38 cellular contexts compared by ENCODE assay signal in the genomic region with DNA sequence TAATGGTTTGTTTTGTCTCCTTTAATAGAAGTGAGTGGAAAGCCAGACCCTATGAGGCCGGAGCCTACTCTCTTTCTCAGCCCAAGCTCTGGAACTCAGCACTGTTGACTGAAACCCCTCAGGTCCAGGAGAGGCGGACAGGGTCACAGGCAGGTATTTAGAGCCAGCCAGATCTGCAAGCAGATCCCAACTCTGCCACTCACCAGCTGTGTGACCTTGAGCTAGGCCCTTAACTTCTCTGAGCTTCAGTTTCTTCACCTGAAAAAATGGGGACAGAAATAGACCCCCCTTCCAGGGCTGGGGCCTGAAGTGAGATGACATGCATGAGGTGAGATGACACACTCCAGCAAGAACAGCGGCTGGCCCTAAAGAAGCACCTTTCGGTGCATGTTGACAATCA. TPM values are rescaled to one million over a fixed set of nuclear protein-coding genes. Genes with fewer than 3 reads are reported as not detected.
"Had no signal": no experiment of that assay in that cellular context is flagged by ENCODE, and none has a peak within 500 bp of the region (broad histone marks: within the 10 kb centered on the region; RNA-seq: fewer than 3 reads in every experiment).

No MANE protein-coding gene starts in this region.

- H3K9me3 ChIP-seq: ascending aorta had no signal

- H3K9me3 Mint-ChIP-seq: activated B cell treated with CpG ODN at 0.5 μM for 24 hours; activated CD4-positive, alpha-beta memory T cell treated with anti-CD3 and anti-CD28 coated beads for 36 hours; activated CD4-positive, alpha-beta T cell treated with anti-CD3 and anti-CD28 coated beads, Interleukin-2, amount 10 ng/mL, durations not matched to agents 24 days and 14 days; activated CD8-positive, alpha-beta T cell treated with anti-CD3 and anti-CD28 coated beads for 36 hours; activated naive CD4-positive, alpha-beta T cell treated with anti-CD3 and anti-CD28 coated beads, Interleukin-2, amount 10 ng/mL, durations not matched to agents 7 days and 5 days; activated naive CD4-positive, alpha-beta T cell treated with anti-CD3 and anti-CD28 coated beads, Interleukin-2, amount 50 U/mL, for 24 hours; activated naive CD8-positive, alpha-beta T cell treated with anti-CD3 and anti-CD28 coated beads, Interleukin-2, amount 10 ng/mL, durations not matched to agents 7 days and 5 days; activated naive CD8-positive, alpha-beta T cell treated with anti-CD3 and anti-CD28 coated beads, Interleukin-2, amount 50 U/mL, for 24 hours; activated T-cell treated with anti-CD3 and anti-CD28 coated beads, Interleukin-2, amount 50 U/mL, for 4 hours; activated T-cell treated with anti-CD3 and anti-CD28 coated beads, Interleukin-2, amount 50 U/mL, for 72 hours; activated T-helper 1 cell treated with anti-CD3 and anti-CD28 coated beads, Interleukin-12 subunit alpha, Interleukin-12 subunit beta, Interleukin-2, Interleukin-4 antibody, amounts not matched to agents 30 ng/mL and 10 ng/mL and 1 ng/mL, durations not matched to agents 14 hours and 24 hours and 36 hours; activated T-helper 2 cell treated with anti-CD3 and anti-CD28 coated beads, Interferon-gamma antibody, Interleukin-2, Interleukin-4, amounts not matched to agents 10 μg/mL and 5 μg/mL and 100 μg/mL, durations not matched to agents 14 hours and 24 hours and 36 hours; T-helper 1 cell treated with Interleukin-12 subunit alpha and Interleukin-12 subunit beta and Interleukin-4 antibody, amounts not matched to agents 30 μg/mL and 1 μg/mL, for 36 hours; T-helper 2 cell treated with Interferon-gamma antibody and Interleukin-4, amounts not matched to agents 5 μg/mL and 100 μg/mL, for 36 hours had no signal

- H3K36me3 Mint-ChIP-seq: activated CD4-positive, alpha-beta memory T cell treated with anti-CD3 and anti-CD28 coated beads for 36 hours; activated naive CD4-positive, alpha-beta T cell treated with anti-CD3 and anti-CD28 coated beads, Interleukin-2, amount 10 ng/mL, durations not matched to agents 7 days and 5 days; activated naive CD4-positive, alpha-beta T cell treated with anti-CD3 and anti-CD28 coated beads, Interleukin-2, amount 50 U/mL, for 24 hours; activated naive CD8-positive, alpha-beta T cell; activated naive CD8-positive, alpha-beta T cell treated with anti-CD3 and anti-CD28 coated beads, Interleukin-2, amount 10 ng/mL, durations not matched to agents 7 days and 5 days; brain had no signal

- H3K27me3 Mint-ChIP-seq: activated naive CD4-positive, alpha-beta T cell treated with anti-CD3 and anti-CD28 coated beads, Interleukin-2, amount 50 U/mL, for 24 hours had no signal

- H3K27ac Mint-ChIP-seq: activated B cell treated with CpG ODN at 0.5 μM for 24 hours; activated CD4-positive, alpha-beta memory T cell treated with anti-CD3 and anti-CD28 coated beads for 36 hours; activated CD4-positive, alpha-beta T cell treated with anti-CD3 and anti-CD28 coated beads, Interleukin-2, amount 10 ng/mL, durations not matched to agents 24 days and 14 days; activated CD8-positive, alpha-beta T cell treated with anti-CD3 and anti-CD28 coated beads for 36 hours; activated naive CD4-positive, alpha-beta T cell treated with anti-CD3 and anti-CD28 coated beads, Interleukin-2, amount 10 ng/mL, durations not matched to agents 7 days and 5 days; activated naive CD4-positive, alpha-beta T cell treated with anti-CD3 and anti-CD28 coated beads, Interleukin-2, amount 50 U/mL, for 24 hours; activated naive CD8-positive, alpha-beta T cell; activated naive CD8-positive, alpha-beta T cell treated with anti-CD3 and anti-CD28 coated beads, Interleukin-2, amount 10 ng/mL, durations not matched to agents 7 days and 5 days; activated naive CD8-positive, alpha-beta T cell treated with anti-CD3 and anti-CD28 coated beads, Interleukin-2, amount 50 U/mL, for 24 hours; activated T-cell treated with anti-CD3 and anti-CD28 coated beads, Interleukin-2, amount 50 U/mL, for 72 hours; activated T-helper 1 cell treated with anti-CD3 and anti-CD28 coated beads, Interleukin-12 subunit alpha, Interleukin-12 subunit beta, Interleukin-2, Interleukin-4 antibody, amounts not matched to agents 30 ng/mL and 10 ng/mL and 1 ng/mL, durations not matched to agents 14 hours and 24 hours and 36 hours; activated T-helper 2 cell treated with anti-CD3 and anti-CD28 coated beads, Interferon-gamma antibody, Interleukin-2, Interleukin-4, amounts not matched to agents 10 μg/mL and 5 μg/mL and 100 μg/mL, durations not matched to agents 14 hours and 24 hours and 36 hours; T-helper 1 cell treated with Interleukin-12 subunit alpha and Interleukin-12 subunit beta and Interleukin-4 antibody, amounts not matched to agents 30 μg/mL and 1 μg/mL, for 36 hours; T-helper 2 cell treated with Interferon-gamma antibody and Interleukin-4, amounts not matched to agents 5 μg/mL and 100 μg/mL, for 36 hours had no signal

- H3K27me3 ChIP-seq: ascending aorta, cardiac muscle cell had no signal

- H3K4me1 Mint-ChIP-seq: activated B cell treated with CpG ODN at 0.5 μM for 24 hours; activated naive CD4-positive, alpha-beta T cell treated with anti-CD3 and anti-CD28 coated beads, Interleukin-2, amount 10 ng/mL, durations not matched to agents 7 days and 5 days; activated naive CD4-positive, alpha-beta T cell treated with anti-CD3 and anti-CD28 coated beads, Interleukin-2, amount 50 U/mL, for 24 hours; activated naive CD8-positive, alpha-beta T cell treated with anti-CD3 and anti-CD28 coated beads, Interleukin-2, amount 10 ng/mL, durations not matched to agents 7 days and 5 days; activated naive CD8-positive, alpha-beta T cell treated with anti-CD3 and anti-CD28 coated beads, Interleukin-2, amount 50 U/mL, for 24 hours had no signal

- H3K4me3 ChIP-seq: ascending aorta, cardiac muscle cell had no signal

- H3K4me1 ChIP-seq: ascending aorta had no signal

- H3K4me3 Mint-ChIP-seq: activated B cell treated with CpG ODN at 0.5 μM for 24 hours; activated CD4-positive, alpha-beta memory T cell treated with anti-CD3 and anti-CD28 coated beads for 36 hours; activated CD4-positive, alpha-beta T cell treated with anti-CD3 and anti-CD28 coated beads, Interleukin-2, amount 10 ng/mL, durations not matched to agents 24 days and 14 days; activated CD8-positive, alpha-beta T cell treated with anti-CD3 and anti-CD28 coated beads for 36 hours; activated naive CD4-positive, alpha-beta T cell treated with anti-CD3 and anti-CD28 coated beads, Interleukin-2, amount 10 ng/mL, durations not matched to agents 7 days and 5 days; activated naive CD4-positive, alpha-beta T cell treated with anti-CD3 and anti-CD28 coated beads, Interleukin-2, amount 50 U/mL, for 24 hours; activated naive CD8-positive, alpha-beta T cell; activated naive CD8-positive, alpha-beta T cell treated with anti-CD3 and anti-CD28 coated beads, Interleukin-2, amount 10 ng/mL, durations not matched to agents 7 days and 5 days; activated naive CD8-positive, alpha-beta T cell treated with anti-CD3 and anti-CD28 coated beads, Interleukin-2, amount 50 U/mL, for 24 hours; activated T-cell treated with anti-CD3 and anti-CD28 coated beads, Interleukin-2, amount 50 U/mL, for 4 hours; activated T-cell treated with anti-CD3 and anti-CD28 coated beads, Interleukin-2, amount 50 U/mL, for 72 hours; activated T-helper 1 cell treated with anti-CD3 and anti-CD28 coated beads, Interleukin-12 subunit alpha, Interleukin-12 subunit beta, Interleukin-2, Interleukin-4 antibody, amounts not matched to agents 30 ng/mL and 10 ng/mL and 1 ng/mL, durations not matched to agents 14 hours and 24 hours and 36 hours; brain; T-helper 1 cell treated with Interleukin-12 subunit alpha and Interleukin-12 subunit beta and Interleukin-4 antibody, amounts not matched to agents 30 μg/mL and 1 μg/mL, for 36 hours; T-helper 2 cell treated with Interferon-gamma antibody and Interleukin-4, amounts not matched to agents 5 μg/mL and 100 μg/mL, for 36 hours had no signal

- DNase-seq: activated B cell treated with CpG ODN at 0.5 μM for 24 hours; activated CD4-positive, alpha-beta memory T cell treated with anti-CD3 and anti-CD28 coated beads for 36 hours; activated CD4-positive, alpha-beta T cell treated with anti-CD3 and anti-CD28 coated beads for 4 hours; activated CD4-positive, alpha-beta T cell treated with anti-CD3 and anti-CD28 coated beads, Interleukin-2, amount 10 ng/mL, durations not matched to agents 24 days and 14 days; activated CD4-positive, alpha-beta T cell treated with anti-CD3 and anti-CD28 coated beads, Interleukin-2, amount 50 U/mL, for 1 hour; activated CD4-positive, alpha-beta T cell treated with anti-CD3 and anti-CD28 coated beads, Interleukin-2, amount 50 U/mL, for 4 hours; activated CD4-positive, CD25-positive, alpha-beta regulatory T cell treated with anti-CD3 and anti-CD28 coated beads, Interleukin-2, amount 50 U/mL, for 72 hours; activated CD8-positive, alpha-beta memory T cell treated with anti-CD3 and anti-CD28 coated beads, Interleukin-2, amount 50 U/mL, for 4 hours; activated CD8-positive, alpha-beta T cell treated with anti-CD3 and anti-CD28 coated beads for 36 hours; activated effector memory CD4-positive, alpha-beta T cell treated with Interleukin-2 at 50 U/mL for 16 hours; activated gamma-delta T cell; activated naive CD4-positive, alpha-beta T cell treated with anti-CD3 and anti-CD28 coated beads, Interleukin-2, amount 10 ng/mL, durations not matched to agents 7 days and 5 days; activated naive CD4-positive, alpha-beta T cell treated with Interleukin-2 at 50 U/mL for 16 hours; activated naive CD8-positive, alpha-beta T cell treated with anti-CD3 and anti-CD28 coated beads, Interleukin-2, amount 10 ng/mL, durations not matched to agents 7 days and 5 days; activated naive CD8-positive, alpha-beta T cell treated with anti-CD3 and anti-CD28 coated beads, Interleukin-2, amount 50 U/mL, for 24 hours; activated T-cell treated with anti-CD3 and anti-CD28 coated beads for 4 hours; activated T-cell treated with anti-CD3 and anti-CD28 coated beads, Interleukin-2, amount 50 U/mL, for 1 hour; activated T-cell treated with anti-CD3 and anti-CD28 coated beads, Interleukin-2, amount 50 U/mL, for 4 hours; activated T-cell treated with anti-CD3 and anti-CD28 coated beads, Interleukin-2, amount 50 U/mL, for 72 hours; amygdala; anterior cingulate cortex; central memory CD4-positive, alpha-beta T cell; SW 1271; T-helper 1 cell; T-helper 2 cell; T-helper 9 cell had no signal

- H3K36me3 ChIP-seq: ascending aorta, cardiac muscle cell had no signal

- H3K27ac ChIP-seq: ascending aorta, cardiac muscle cell, VCaP had no signal

- ATAC-seq: activated CD8-positive, alpha-beta T cell treated with anti-CD3 and anti-CD28 coated beads for 36 hours; activated naive CD8-positive, alpha-beta T cell treated with anti-CD3 and anti-CD28 coated beads, Interleukin-2, amount 50 U/mL, for 24 hours; activated T-cell treated with anti-CD3 and anti-CD28 coated beads, Interleukin-2, amount 50 U/mL, for 4 hours; activated T-cell treated with anti-CD3 and anti-CD28 coated beads, Interleukin-2, amount 50 U/mL, for 72 hours had no signal

RNA-seq across cellular contexts. Expression of a gene that starts 27.1 kb away (rescaled TPM):
- total RNA-seq: activated B cell treated with CpG ODN at 0.5 μM for 24 hours; activated CD4-positive, alpha-beta memory T cell treated with anti-CD3 and anti-CD28 coated beads for 36 hours; activated CD4-positive, alpha-beta T cell treated with anti-CD3 and anti-CD28 coated beads, Interleukin-2, amount 10 ng/mL, durations not matched to agents 24 days and 14 days; activated CD8-positive, alpha-beta memory T cell treated with anti-CD3 and anti-CD28 coated beads for 36 hours; activated CD8-positive, alpha-beta T cell treated with anti-CD3 and anti-CD28 coated beads for 36 hours; activated naive CD8-positive, alpha-beta T cell treated with anti-CD3 and anti-CD28 coated beads, Interleukin-2, amount 10 ng/mL, durations not matched to agents 7 days and 5 days; activated T-cell treated with anti-CD3 and anti-CD28 coated beads, Interleukin-2, amount 50 U/mL, for 4 hours; activated T-cell treated with anti-CD3 and anti-CD28 coated beads, Interleukin-2, amount 50 U/mL, for 72 hours; activated T-helper 1 cell treated with anti-CD3 and anti-CD28 coated beads, Interleukin-12 subunit alpha, Interleukin-12 subunit beta, Interleukin-2, Interleukin-4 antibody, amounts not matched to agents 30 ng/mL and 10 ng/mL and 1 ng/mL, durations not matched to agents 14 hours and 24 hours and 36 hours; activated T-helper 2 cell treated with anti-CD3 and anti-CD28 coated beads, Interferon-gamma antibody, Interleukin-2, Interleukin-4, amounts not matched to agents 10 μg/mL and 5 μg/mL and 100 μg/mL, durations not matched to agents 14 hours and 24 hours and 36 hours; ascending aorta; bronchial epithelial cell; cardiac muscle cell had no signal
- polyA plus RNA-seq: cardiac muscle cell had no signal

RNA-seq across cellular contexts. Expression of a gene that starts 42.0 kb away (rescaled TPM):
- total RNA-seq: activated B cell treated with CpG ODN at 0.5 μM for 24 hours; activated CD4-positive, alpha-beta memory T cell treated with anti-CD3 and anti-CD28 coated beads for 36 hours; activated CD4-positive, alpha-beta T cell treated with anti-CD3 and anti-CD28 coated beads, Interleukin-2, amount 10 ng/mL, durations not matched to agents 24 days and 14 days; activated CD8-positive, alpha-beta memory T cell treated with anti-CD3 and anti-CD28 coated beads for 36 hours; activated naive CD8-positive, alpha-beta T cell treated with anti-CD3 and anti-CD28 coated beads, Interleukin-2, amount 10 ng/mL, durations not matched to agents 7 days and 5 days; activated T-helper 2 cell treated with anti-CD3 and anti-CD28 coated beads, Interferon-gamma antibody, Interleukin-2, Interleukin-4, amounts not matched to agents 10 μg/mL and 5 μg/mL and 100 μg/mL, durations not matched to agents 14 hours and 24 hours and 36 hours had no signal
- polyA plus RNA-seq: cardiac muscle cell had no signal
